In genomic region chr11:2848497-2848896, GRCh38 we compare ENCODE assay signal across 23 cellular contexts. TPM values are rescaled to one million over a fixed set of nuclear protein-coding genes. Genes with fewer than 3 reads are reported as not detected.
A peak's percentile ranks its signal among the peaks of the same experiment; 100 is the strongest.
DNase-seq lines count a peak whose midpoint lies in the region; ATAC-seq, FAIRE-seq and TF ChIP-seq lines count a peak whose summit lies in the region.
"Had no signal": no experiment of that assay in that cellular context is flagged by ENCODE, and none has a peak within 500 bp of the region (broad histone marks: within the 10 kb centered on the region; RNA-seq: fewer than 3 reads in every experiment).

No MANE protein-coding gene starts in this region.

- H3K79me2 ChIP-seq in K562 (ENCODE audit: control insufficient read depth, insufficient read depth, low read length) (no peaks in the 10 kb centered on the region), trophoblast cell (ENCODE audit: control insufficient read depth, insufficient read depth, low read length, poor library complexity) (peaks cover 3% of the 10 kb centered on the region)

- TF ChIP-seq POLR2A in K562 (conservative IDR thresholded peaks at IDR 0.05) = no peak

- H3K79me1 ChIP-seq in trophoblast cell (ENCODE audit: low read length) = peaks cover 16% of the 10 kb centered on the region

- BruUV-seq in K562 (replicated peaks; lab: Mats Ljungman, UMichigan) = no TSS peak

- H3K9ac ChIP-seq in BLaER1 treated with 17β-estradiol and CSF1 and Interleukin-3, amounts not matched to agents 10 nM and 100 nM = peak overlapping the region in 1 of 11 experiments; percentile 33; a peak in 2 of 22 replicates
- H3K9ac ChIP-seq in K562 (ENCODE audit: insufficient read depth in 1 of 2, low read depth in 2 of 2, low read length in 2 of 2) = peak overlapping the region in 1 of 2 experiments; percentile 52; a peak in 1 of 4 replicates
- no peak overlapping the region for H3K9ac ChIP-seq in trophoblast cell (ENCODE audit: low read length)

- H3K23ac ChIP-seq in trophoblast cell (ENCODE audit: low read length) = no peak overlapping the region

- 45% methylated on average over 7 of the region's 9 CpGs for WGBS in K562 (ENCODE audit: insufficient coverage, low coverage, missing lambda C conversion rate)
- WGBS in trophoblast cell (ENCODE audit: extremely low coverage, insufficient coverage, insufficient read length) = no CpG with 5 or more reads among the region's 9 CpGs

- FAIRE-seq in K562 (lab: Jason Lieb, UNC) = no peak
- FAIRE-seq: A549, D721Med, GM12878, GM19239 had no signal

- peaks cover 5% of the 10 kb centered on the region for H3K9me1 ChIP-seq in K562 (ENCODE audit: control insufficient read depth, insufficient read depth, low read length)

- no peak overlapping the region for H3K14ac ChIP-seq in trophoblast cell (ENCODE audit: low read length)

- no peaks in the 10 kb centered on the region for H3K36me3 Mint-ChIP-seq in glutamatergic neuron (ENCODE audit: unreplicated experiment)
- H3K36me3 Mint-ChIP-seq in activated CD8-positive, alpha-beta T cell treated with anti-CD3 and anti-CD28 coated beads, Interleukin-2, amount 10 ng/mL, durations not matched to agents 7 days and 5 days (ENCODE audit: low read depth) = no peaks in the 10 kb centered on the region
- H3K36me3 Mint-ChIP-seq in effector memory CD8-positive, alpha-beta T cell (ENCODE audit: insufficient read depth) = no peaks in the 10 kb centered on the region
- H3K36me3 Mint-ChIP-seq: CD8-positive, alpha-beta memory T cell had no signal

- no peak for ATAC-seq in K562
- no peak for ATAC-seq in activated CD8-positive, alpha-beta T cell treated with anti-CD3 and anti-CD28 coated beads, Interleukin-2, amount 10 ng/mL, durations not matched to agents 7 days and 5 days
- ATAC-seq in effector memory CD8-positive, alpha-beta T cell (replicated peaks) = no peak
- ATAC-seq: GM12878, GM23338, HCT116 had no signal

- intact Hi-C loops in K562 (cut with micrococcal nuclease) = no loop called here

- peak overlapping the region; percentile 65 for H2AK5ac ChIP-seq in trophoblast cell (ENCODE audit: low read length)

- peak overlapping the region; percentile 9 for H2BK120ac ChIP-seq in trophoblast cell (ENCODE audit: insufficient read depth, low read length, poor library complexity)

- H3K4me1 ChIP-seq in BLaER1 treated with 17β-estradiol and CSF1 and Interleukin-3, amounts not matched to agents 10 nM and 100 nM = peaks cover 12 to 81% (median 74%) of the 10 kb centered on the region in 10 experiments
- peaks cover 17 to 78% of the 10 kb centered on the region in 2 experiments for H3K4me1 ChIP-seq in K562 (replicated peaks in 1 of 2; ENCODE audit: control insufficient read depth in 2 of 2, insufficient read depth in 2 of 2, low read length in 2 of 2)
- H3K4me1 ChIP-seq in trophoblast cell (ENCODE audit: control insufficient read depth in 1 of 2, insufficient read depth in 2 of 2, low read length in 2 of 2) = peaks cover 19 to 25% of the 10 kb centered on the region in 2 experiments

- CTCF ChIA-PET in K562 (lab: Yijun Ruan, JAX; ENCODE audit: low intra/inter-chr PET ratio) = no interaction called here
- CTCF ChIA-PET in activated CD8-positive, alpha-beta T cell treated with anti-CD3 and anti-CD28 coated beads, Interleukin-2, amount 10 ng/mL, durations not matched to agents 7 days and 5 days (lab: Charles Lee) = no interaction called here

- no peak overlapping the region for H2BK5ac ChIP-seq in trophoblast cell (ENCODE audit: low read depth, low read length, poor library complexity)

- peak overlapping the region; percentile 16 for H4K91ac ChIP-seq in trophoblast cell (ENCODE audit: low read depth, low read length)

- H4K12ac ChIP-seq in trophoblast cell (ENCODE audit: low read depth, low read length) = no peak overlapping the region

- H3K9me3 Mint-ChIP-seq in glutamatergic neuron (ENCODE audit: unreplicated experiment) = peaks cover 1% of the 10 kb centered on the region
- no peaks in the 10 kb centered on the region for H3K9me3 Mint-ChIP-seq in activated CD8-positive, alpha-beta T cell treated with anti-CD3 and anti-CD28 coated beads, Interleukin-2, amount 10 ng/mL, durations not matched to agents 7 days and 5 days (ENCODE audit: insufficient read depth)
- H3K9me3 Mint-ChIP-seq in effector memory CD8-positive, alpha-beta T cell = no peaks in the 10 kb centered on the region
- H3K9me3 Mint-ChIP-seq: CD4-positive, alpha-beta T cell; CD8-positive, alpha-beta memory T cell; GM23338; H9; HFFc6 had no signal

- H3K4me1 Mint-ChIP-seq in glutamatergic neuron (ENCODE audit: low read depth, unreplicated experiment) = peaks cover 4% of the 10 kb centered on the region
- H3K4me1 Mint-ChIP-seq in activated CD8-positive, alpha-beta T cell treated with anti-CD3 and anti-CD28 coated beads, Interleukin-2, amount 10 ng/mL, durations not matched to agents 7 days and 5 days (ENCODE audit: low read depth) = no peaks in the 10 kb centered on the region
- peaks cover 0 to 4% of the 10 kb centered on the region in 2 donors for H3K4me1 Mint-ChIP-seq in effector memory CD8-positive, alpha-beta T cell (ENCODE audit: low read depth in 2 of 2)
- H3K4me1 Mint-ChIP-seq: CD14-positive monocyte had no signal

- no peak overlapping the region for H4K8ac ChIP-seq in trophoblast cell (ENCODE audit: low read depth, low read length)

- TF ChIP-seq CTCF in K562 (IDR thresholded peaks at IDR 0.05 in 2 of 3, conservative IDR thresholded peaks at IDR 0.05 in 1 of 3; ENCODE audit: insufficient read depth in 2 of 3, low read depth in 1 of 3, low read length in 3 of 3) (no peak), glutamatergic neuron (IDR thresholded peaks at IDR 0.05; ENCODE audit: partially characterized antibody, unreplicated experiment) (no peak)

- H3K27ac ChIP-seq in BLaER1 treated with 17β-estradiol and CSF1 and Interleukin-3, amounts not matched to agents 10 nM and 100 nM = peak overlapping the region in 4 of 11 experiments; percentile 9 to 49 (median 29); a peak in 5 of 22 replicates
- no peak overlapping the region for H3K27ac ChIP-seq in K562 (ENCODE audit: extremely low read depth, low read depth, low read length)
- no peak overlapping the region for H3K27ac ChIP-seq in trophoblast cell (ENCODE audit: low read depth, low read length)
- H3K27ac ChIP-seq: A549 had no signal

- H3K4me2 ChIP-seq in BLaER1 treated with 17β-estradiol and CSF1 and Interleukin-3, amounts not matched to agents 10 nM and 100 nM = peak overlapping the region in 10 of 11 experiments; percentile 14 to 78 (median 69); a peak in 19 of 22 replicates
- H3K4me2 ChIP-seq in K562 (ENCODE audit: insufficient read depth, low read length) (no peak overlapping the region), trophoblast cell (ENCODE audit: low read length) (no peak overlapping the region)
- H3K4me2 ChIP-seq: A549, GM23338 had no signal

- H3K4ac ChIP-seq in trophoblast cell (ENCODE audit: low read depth, low read length) = no peak overlapping the region

- H3K4me3 Mint-ChIP-seq in glutamatergic neuron (ENCODE audit: unreplicated experiment) = no peak overlapping the region
- no peak overlapping the region for H3K4me3 Mint-ChIP-seq in activated CD8-positive, alpha-beta T cell treated with anti-CD3 and anti-CD28 coated beads, Interleukin-2, amount 10 ng/mL, durations not matched to agents 7 days and 5 days
- H3K4me3 Mint-ChIP-seq in effector memory CD8-positive, alpha-beta T cell = no peak overlapping the region
- H3K4me3 Mint-ChIP-seq: CD14-positive monocyte; CD4-positive, alpha-beta T cell; CD8-positive, alpha-beta memory T cell; GM23338; H9; HFFc6 had no signal

- DNase-seq in K562 (ENCODE audit: extremely low read depth in 1 of 4, low spot score in 3 of 4) (no peak), glutamatergic neuron (no peak), trophoblast cell (no peak), SW 1271 (lab: John Stamatoyannopoulos, UW) (no peak)
- DNase-seq in activated CD8-positive, alpha-beta T cell treated with anti-CD3 and anti-CD28 coated beads, Interleukin-2, amount 10 ng/mL, durations not matched to agents 7 days and 5 days = no peak
- no peak for DNase-seq in effector memory CD8-positive, alpha-beta T cell
- DNase-seq: 8988T; CD4-positive, alpha-beta T cell; CD8-positive, alpha-beta memory T cell; DMS 273 treated with DMSO at 0.1 percent for 48 hours; DMS79; EL; GDM1; H9; HFFc6 had no signal

- peaks cover 4% of the 10 kb centered on the region for H3K27me3 Mint-ChIP-seq in glutamatergic neuron (ENCODE audit: unreplicated experiment)
- H3K27me3 Mint-ChIP-seq in activated CD8-positive, alpha-beta T cell treated with anti-CD3 and anti-CD28 coated beads, Interleukin-2, amount 10 ng/mL, durations not matched to agents 7 days and 5 days (ENCODE audit: low read depth) = no peaks in the 10 kb centered on the region
- H3K27me3 Mint-ChIP-seq in effector memory CD8-positive, alpha-beta T cell = no peaks in the 10 kb centered on the region
- H3K27me3 Mint-ChIP-seq: CD4-positive, alpha-beta T cell had no signal

- H2BK12ac ChIP-seq in trophoblast cell (ENCODE audit: low read length) = peak overlapping the region; percentile 75

- H3K36me3 ChIP-seq in BLaER1 treated with 17β-estradiol and CSF1 and Interleukin-3, amounts not matched to agents 10 nM and 100 nM = no peaks in the 10 kb centered on the region
- H3K36me3 ChIP-seq in K562 (ENCODE audit: control insufficient read depth, insufficient read depth, low read length) = no peaks in the 10 kb centered on the region
- no peaks in the 10 kb centered on the region for H3K36me3 ChIP-seq in trophoblast cell (ENCODE audit: control insufficient read depth in 1 of 2, insufficient read depth in 2 of 2, low read length in 2 of 2)

- peaks cover 0 to 14% (median 0%) of the 10 kb centered on the region in 11 experiments; a peak in 2 of 22 replicates for H4K20me1 ChIP-seq in BLaER1 treated with 17β-estradiol and CSF1 and Interleukin-3, amounts not matched to agents 10 nM and 100 nM
- H4K20me1 ChIP-seq in K562 (replicated peaks; ENCODE audit: control insufficient read depth, insufficient read depth, low read length) = no peaks in the 10 kb centered on the region

- H2AFZ ChIP-seq in K562 (ENCODE audit: low read depth, low read length) (no peak overlapping the region), trophoblast cell (ENCODE audit: insufficient read depth, low read length, poor library complexity) (no peak overlapping the region)
- H2AFZ ChIP-seq: GM23338 had no signal

- no peak overlapping the region for H3K4me3 ChIP-seq in BLaER1 treated with 17β-estradiol and CSF1 and Interleukin-3, amounts not matched to agents 10 nM and 100 nM
- H3K4me3 ChIP-seq in K562 (no peak overlapping the region), trophoblast cell (ENCODE audit: low read depth, low read length) (no peak overlapping the region)
- H3K4me3 ChIP-seq: A549, GM12878, GM23338 had no signal

- POLR2A ChIA-PET in K562 (lab: Yijun Ruan, JAX) = interaction anchor here (0.6 kb wide), 1 partner anchor 33 kb away, joined by 3 read pairs; no protein-coding TSS in a partner anchor
- POLR2A ChIA-PET in activated CD8-positive, alpha-beta T cell treated with anti-CD3 and anti-CD28 coated beads, Interleukin-2, amount 10 ng/mL, durations not matched to agents 7 days and 5 days (lab: Charles Lee) = no interaction called here

- no peak for TF ChIP-seq EP300 in K562 (IDR thresholded peaks at IDR 0.05; ENCODE audit: low read length)

- in situ Hi-C loops in K562 (cut with MboI) = no loop called here

- TF ChIP-seq RAD21 in K562 (CRISPR knock-in tag; conservative IDR thresholded peaks at IDR 0.05 in 1 of 2, IDR thresholded peaks at IDR 0.05 in 1 of 2) = no peak

- H3K18ac ChIP-seq in trophoblast cell (ENCODE audit: low read length) = no peak overlapping the region

- no peaks in the 10 kb centered on the region for H3K9me3 ChIP-seq in BLaER1 treated with 17β-estradiol and CSF1 and Interleukin-3, amounts not matched to agents 10 nM and 100 nM (replicated peaks in 1 of 11)
- H3K9me3 ChIP-seq in K562 (replicated peaks; ENCODE audit: control insufficient read depth, insufficient read depth, low read depth, low read length) = no peaks in the 10 kb centered on the region
- peaks cover 4% of the 10 kb centered on the region for H3K9me3 ChIP-seq in trophoblast cell (ENCODE audit: insufficient read depth, low read depth, low read length)
- H3K9me3 ChIP-seq: A549 had no signal

- H3K27ac Mint-ChIP-seq in glutamatergic neuron (ENCODE audit: unreplicated experiment) = peak overlapping the region; percentile 28
- no peak overlapping the region for H3K27ac Mint-ChIP-seq in activated CD8-positive, alpha-beta T cell treated with anti-CD3 and anti-CD28 coated beads, Interleukin-2, amount 10 ng/mL, durations not matched to agents 7 days and 5 days
- no peak overlapping the region for H3K27ac Mint-ChIP-seq in effector memory CD8-positive, alpha-beta T cell
- H3K27ac Mint-ChIP-seq: CD4-positive, alpha-beta T cell; GM23338; H9; HFFc6 had no signal

- no peaks in the 10 kb centered on the region for H3K27me3 ChIP-seq in BLaER1 treated with 17β-estradiol and CSF1 and Interleukin-3, amounts not matched to agents 10 nM and 100 nM
- H3K27me3 ChIP-seq in K562 (ENCODE audit: control insufficient read depth in 2 of 2, insufficient read depth in 2 of 2, low read length in 2 of 2) (no peaks in the 10 kb centered on the region; a peak in 1 of 5 replicates), trophoblast cell (ENCODE audit: insufficient read depth, low read length) (no peaks in the 10 kb centered on the region)

RNA-seq across cellular contexts. Expression of gene CDKN1C, which starts 37.1 kb away (rescaled TPM):
- 7.1 and 13.9 TPM in 2 replicates for total RNA-seq in K562 (2011; cell fraction: chromatin; rRNA removed; ENCODE audit: low replicate concordance)
- 20.5 and 24.5 TPM in 2 replicates for total RNA-seq in K562 (2011; cell fraction: nucleolus; rRNA removed)
- 10.9 and 11.1 TPM in 2 replicates for total RNA-seq in K562 (2011; cell fraction: nucleoplasm; rRNA removed)
- total RNA-seq in K562 (2014; rRNA removed) = 19.2 and 23.5 TPM in 2 replicates
- total RNA-seq in K562 (2014; rRNA removed; fragmentation: Illumina TruSeq; extraction: Trizol) = 3.5 and 4.0 TPM in 2 replicates
- total RNA-seq in K562 (2015; rRNA removed; fragmentation: Illumina TruSeq; extraction: Trizol) = 2.8 and 3.5 TPM in 2 replicates
- 21.1 and 21.9 TPM in 2 replicates for total RNA-seq in K562 (2021)
- polyA plus RNA-seq in K562 (2011; rRNA removed) = 9.2 and 17.4 TPM in 2 replicates
- 12.9 and 29.1 TPM in 2 replicates for polyA plus RNA-seq in K562 (2011; cell fraction: cytosol; rRNA removed)
- polyA plus RNA-seq in K562 (2011; cell fraction: nucleus; rRNA removed) = 25.4 and 25.7 TPM in 2 replicates
- 10.9 and 13.2 TPM in 2 replicates for polyA plus RNA-seq in K562 (2012)
- polyA plus RNA-seq in K562 (2014; fragmentation: Illumina TruSeq; extraction: Trizol) = 3.9 and 5.2 TPM in 2 replicates
- 10 to 100 TPM in 1 of 2 experiments, 1 to 10 TPM in 1; 9.3 to 18.7 TPM for polyA plus RNA-seq in K562 (2014; fragmentation: Nextera tagmentation; extraction: Ambion mirVana)
- polyA plus RNA-seq in K562 (2014; rRNA removed) = 11.0 and 13.0 TPM in 2 replicates
- polyA minus RNA-seq in K562 (2011; rRNA and poly(A)+ RNA removed) = 4.8 and 6.4 TPM in 2 replicates
- polyA minus RNA-seq in K562 (2011; cell fraction: cytosol; rRNA and poly(A)+ RNA removed) = 11.8 and 22.5 TPM in 2 replicates
- polyA minus RNA-seq in K562 (2011; cell fraction: nucleus; rRNA and poly(A)+ RNA removed) = 7.5 and 8.9 TPM in 2 replicates
- total RNA-seq in glutamatergic neuron (ENCODE audit: unreplicated experiment) = 391 TPM
- 604 and 638 TPM in 2 replicates for polyA plus RNA-seq in trophoblast cell (2013)
- total RNA-seq in activated CD8-positive, alpha-beta T cell treated with anti-CD3 and anti-CD28 coated beads, Interleukin-2, amount 10 ng/mL, durations not matched to agents 7 days and 5 days = under 1 TPM; 0.21 to 0.32 TPM

Comparison
In these comparisons a context has a peak if more than half of its experiments do, and no peak if none do; other contexts are left out.
1. H3K4me2 ChIP-seq: peak in BLaER1 treated with 17β-estradiol and CSF1 and Interleukin-3, amounts not matched to agents 10 nM and 100 nM (10 of 11); none in K562 (single experiment) and trophoblast cell (single experiment).
2. RNA of gene CDKN1C, which starts 37.1 kb away (total RNA-seq): 391 TPM in glutamatergic neuron (single experiment); 2.8 to 24.5 TPM in K562 and 0.21 to 0.32 TPM in activated CD8-positive, alpha-beta T cell treated with anti-CD3 and anti-CD28 coated beads, Interleukin-2, amount 10 ng/mL, durations not matched to agents 7 days and 5 days; every median in the first group is over 10 times any median in the second.